Comparison of ENCODE assay signal across 15 cellular contexts in the genomic region with DNA sequence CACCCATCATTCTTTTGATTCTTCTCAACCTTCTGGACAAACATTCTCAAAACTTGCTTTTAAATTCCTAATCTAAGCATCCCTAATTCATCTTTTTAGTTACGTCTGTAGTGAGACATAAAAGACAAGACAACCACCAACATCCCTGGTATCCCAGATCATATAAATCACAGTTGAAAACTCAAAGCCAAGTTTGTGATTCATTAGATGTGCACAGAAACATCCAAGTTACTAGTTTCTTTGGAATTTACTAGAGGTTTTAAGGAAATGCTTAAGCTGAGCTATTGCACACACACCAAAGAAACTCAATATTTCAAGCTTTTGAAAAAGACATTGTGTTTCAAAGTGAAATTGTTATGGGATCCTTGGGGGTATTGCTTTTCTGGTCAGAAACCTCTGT. TPM values are rescaled to one million over a fixed set of nuclear protein-coding genes. Genes with fewer than 3 reads are reported as not detected.
DNase-seq lines count a peak whose midpoint lies in the region; TF ChIP-seq lines count a peak whose summit lies in the region.
"Had no signal": no experiment of that assay in that cellular context is flagged by ENCODE, and none has a peak within 500 bp of the region (broad histone marks: within the 10 kb centered on the region; RNA-seq: fewer than 3 reads in every experiment).

No MANE protein-coding gene starts in this region.

- DNase-seq in HT1080 (ENCODE audit: low read depth) (peak; percentile 58), astrocyte of the spinal cord (ENCODE audit: low read depth, low spot score) (peak; percentile 83), hepatic stellate cell (ENCODE audit: low spot score) (peak; percentile 66), hepatocyte (ENCODE audit: low spot score) (no peak), SK-N-DZ (ENCODE audit: low spot score) (no peak)
- no peak for DNase-seq in effector memory CD4-positive, alpha-beta T cell
- DNase-seq in activated CD8-positive, alpha-beta memory T cell treated with anti-CD3 and anti-CD28 coated beads, Interleukin-2, amount 50 U/mL, for 48 hours: no peak
- DNase-seq: activated CD4-positive, CD25-positive, alpha-beta regulatory T cell treated with anti-CD3 and anti-CD28 coated beads, Interleukin-2, amount 50 U/mL, for 72 hours; activated naive CD4-positive, alpha-beta T cell treated with anti-CD3 and anti-CD28 coated beads, Interleukin-2, amount 10 ng/mL, durations not matched to agents 7 days and 5 days; central memory CD4-positive, alpha-beta T cell; left ventricle myocardium superior; NCI-H446 treated with DMSO at 0.1 percent for 48 hours; right lobe of liver had no signal

- H3K4me1 ChIP-seq in ACC112 (ENCODE audit: control insufficient read depth, insufficient read depth, low read length, unreplicated experiment) (peaks cover 43% of the 10 kb centered on the region), hepatocyte (ENCODE audit: insufficient read depth) (no peaks in the 10 kb centered on the region)
- no peaks in the 10 kb centered on the region for H3K4me1 ChIP-seq in effector memory CD4-positive, alpha-beta T cell (ENCODE audit: control insufficient read depth, insufficient read depth, low read length, poor library complexity, severe bottlenecking)
- H3K4me1 ChIP-seq: right lobe of liver had no signal

- no peak overlapping the region for H3K4me2 ChIP-seq in hepatocyte

- no peaks in the 10 kb centered on the region for H3K9me3 ChIP-seq in effector memory CD4-positive, alpha-beta T cell (ENCODE audit: control insufficient read depth, low read length)
- no peaks in the 10 kb centered on the region for H3K9me3 ChIP-seq in hepatocyte (ENCODE audit: low read depth)
- H3K9me3 ChIP-seq: right lobe of liver had no signal

- TF ChIP-seq CTCF in astrocyte of the spinal cord (IDR thresholded peaks at IDR 0.05; ENCODE audit: low read depth, low read length) (no peak), hepatocyte (IDR thresholded peaks at IDR 0.05; ENCODE audit: poor library complexity) (no peak)

- H3K36me3 ChIP-seq in ACC112 (ENCODE audit: insufficient read depth, low read length) (no peaks in the 10 kb centered on the region), hepatocyte (replicated peaks; ENCODE audit: insufficient read depth, low read depth) (no peaks in the 10 kb centered on the region)
- H3K36me3 ChIP-seq in effector memory CD4-positive, alpha-beta T cell (ENCODE audit: control insufficient read depth, insufficient read depth, low read length): no peaks in the 10 kb centered on the region
- H3K36me3 ChIP-seq: right lobe of liver had no signal

- H4K20me1 ChIP-seq in hepatocyte (ENCODE audit: insufficient read depth, poor library complexity, severe bottlenecking): no peaks in the 10 kb centered on the region

- 53% methylated on average over 1 of the region's 1 CpG for WGBS in hepatocyte (ENCODE audit: low lambda C conversion rate, missing lambda C conversion rate)

- in situ Hi-C loops in astrocyte of the spinal cord (cut with HindIII; ENCODE audit: low sequenced_read_pairs): no loop called here

- H3K27me3 ChIP-seq in ACC112 (ENCODE audit: insufficient read depth, low read length) (no peaks in the 10 kb centered on the region), hepatocyte (no peaks in the 10 kb centered on the region)
- no peaks in the 10 kb centered on the region for H3K27me3 ChIP-seq in effector memory CD4-positive, alpha-beta T cell (replicated peaks; ENCODE audit: control insufficient read depth, insufficient read depth, low read length, poor library complexity, severe bottlenecking)
- H3K27me3 ChIP-seq: right lobe of liver had no signal

- H3K79me2 ChIP-seq in ACC112 (ENCODE audit: control insufficient read depth, insufficient read depth, low read length, unreplicated experiment): no peaks in the 10 kb centered on the region
- no peaks in the 10 kb centered on the region for H3K79me2 ChIP-seq in hepatocyte

- H3K4me3 ChIP-seq in ACC112 (ENCODE audit: low read depth, low read length) (no peak overlapping the region), astrocyte of the spinal cord (ENCODE audit: low read depth, low read length) (no peak overlapping the region), hepatocyte (no peak overlapping the region)
- no peak overlapping the region for H3K4me3 ChIP-seq in effector memory CD4-positive, alpha-beta T cell (ENCODE audit: insufficient read depth, low read depth, low read length, poor library complexity, severe bottlenecking)
- H3K4me3 ChIP-seq: right lobe of liver had no signal

- no peaks in the 10 kb centered on the region for H3K9me2 ChIP-seq in hepatocyte (replicated peaks; ENCODE audit: insufficient read depth)

- H2AFZ ChIP-seq in ACC112 (ENCODE audit: low read length, unreplicated experiment) (no peak overlapping the region), hepatocyte (no peak overlapping the region)

- H3K27ac ChIP-seq in ACC112 (ENCODE audit: low read depth, low read length) (peak overlapping the region; percentile 27), hepatocyte (no peak overlapping the region)
- no peak overlapping the region for H3K27ac ChIP-seq in effector memory CD4-positive, alpha-beta T cell (ENCODE audit: insufficient read depth, low read length, poor library complexity, severe bottlenecking)
- H3K27ac ChIP-seq: right lobe of liver had no signal

RNA-seq across cellular contexts. Expression of gene ATP6V1G3, which starts 47.6 kb away (rescaled TPM):
- total RNA-seq in HT1080 (2014; rRNA removed; shearing (Covaris generic)): not detected in 2 replicates
- polyA plus RNA-seq in HT1080 (2015; cell fraction: cytosol; rRNA removed): not detected in 2 replicates
- polyA plus RNA-seq in HT1080 (2015; cell fraction: nucleus; rRNA removed): not detected in 2 replicates
- not detected in 2 replicates for total RNA-seq in hepatocyte
- not detected in 2 replicates for polyA plus RNA-seq in hepatocyte
- polyA plus RNA-seq in SK-N-DZ (2014; cell fraction: cytosol; rRNA removed): not detected in 2 replicates
- not detected in 2 replicates for polyA plus RNA-seq in SK-N-DZ (2014; cell fraction: nucleus; rRNA removed)
- total RNA-seq: endothelial cell of umbilical vein, left ventricle myocardium superior, right lobe of liver had no signal
- polyA plus RNA-seq: endothelial cell of umbilical vein had no signal

Comparison
In these comparisons a context has a peak if more than half of its experiments do, and no peak if none do; other contexts are left out.
1. DNase-seq: peak in HT1080 (single experiment), astrocyte of the spinal cord (single experiment) and hepatic stellate cell (single experiment); none in effector memory CD4-positive, alpha-beta T cell (0 of 3), hepatocyte (single experiment), activated CD8-positive, alpha-beta memory T cell treated with anti-CD3 and anti-CD28 coated beads, Interleukin-2, amount 50 U/mL, for 48 hours (single experiment) and SK-N-DZ (single experiment).